ENCODE assay signal across 7 cellular contexts in the genomic region with DNA sequence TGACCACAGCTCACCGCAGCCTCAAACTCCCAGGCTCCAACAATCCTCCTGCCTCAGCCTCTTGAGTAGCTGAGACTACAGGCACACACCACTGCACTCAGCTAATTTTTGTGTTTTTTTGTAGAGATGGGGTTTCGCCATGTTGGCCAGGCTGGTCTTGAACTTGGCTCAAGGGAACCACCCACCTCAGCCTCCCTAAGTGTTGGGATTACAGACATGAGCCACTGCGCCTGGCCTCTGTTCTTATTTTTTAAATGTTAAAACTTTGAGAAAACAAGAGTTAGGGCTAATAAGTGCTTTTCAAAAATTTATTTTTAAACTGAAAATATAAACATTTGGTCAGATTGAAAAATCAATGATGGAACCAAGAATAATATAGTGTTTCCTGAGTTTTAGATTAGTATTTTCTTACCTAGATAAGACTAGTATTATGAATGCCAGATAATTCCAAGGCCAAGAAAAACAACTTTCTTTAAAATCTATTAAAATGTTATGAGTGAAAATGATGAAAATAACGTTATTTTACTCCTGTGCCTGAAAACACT.
"Had no signal": no experiment of that assay in that cellular context is flagged by ENCODE, and none has a peak within 500 bp of the region (broad histone marks: within the 10 kb centered on the region; RNA-seq: fewer than 3 reads in every experiment).

No MANE protein-coding gene starts in this region.

- H3K4me3 Mint-ChIP-seq: GM23338, H9 had no signal

- H2AFZ ChIP-seq: GM23338 had no signal

- H3K4me2 ChIP-seq: GM23338 had no signal

- ATAC-seq: GM23338 had no signal

- DNase-seq: H9, HCEC 1CT, IMR-90 had no signal

- H3K9me3 Mint-ChIP-seq: GM23338, H9 had no signal

- H3K27ac Mint-ChIP-seq: GM23338, H9 had no signal

- H3K4me3 ChIP-seq: GM23338 had no signal

- FAIRE-seq: H1, H54, HTR-8/SVneo had no signal
